Comparison of ENCODE assay signal across 20 cellular contexts in the genomic region with DNA sequence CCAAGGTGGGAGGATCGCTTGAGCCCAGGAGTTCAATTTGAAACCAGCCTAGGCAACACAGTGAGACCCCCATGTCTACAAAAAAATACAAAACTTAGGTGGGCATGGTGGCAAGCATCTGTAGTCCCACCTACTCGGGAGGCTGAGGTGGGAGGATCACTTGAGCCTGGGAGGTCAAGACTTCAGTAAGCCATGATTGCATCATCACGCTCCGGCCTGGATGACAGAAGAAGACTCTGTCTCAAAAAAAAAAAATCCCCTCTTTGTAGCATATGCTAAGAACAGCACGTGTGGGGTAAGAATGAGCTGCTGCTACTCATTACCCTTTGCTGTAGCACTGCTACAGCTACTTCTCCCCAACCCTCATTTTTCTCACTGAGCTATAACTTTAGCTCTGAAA. TPM values are rescaled to one million over a fixed set of nuclear protein-coding genes. Genes with fewer than 3 reads are reported as not detected.
DNase-seq lines count a peak whose midpoint lies in the region; ATAC-seq, FAIRE-seq and TF ChIP-seq lines count a peak whose summit lies in the region.
"Had no signal": no experiment of that assay in that cellular context is flagged by ENCODE, and none has a peak within 500 bp of the region (broad histone marks: within the 10 kb centered on the region; RNA-seq: fewer than 3 reads in every experiment).

No MANE protein-coding gene starts in this region.

- no peaks in the 10 kb centered on the region for H3K9me3 Mint-ChIP-seq in activated naive CD8-positive, alpha-beta T cell treated with anti-CD3 and anti-CD28 coated beads, Interleukin-2, amount 50 U/mL, for 24 hours
- H3K9me3 Mint-ChIP-seq: CD14-positive monocyte; CD8-positive, alpha-beta T cell; GM23338; H9 had no signal

- H4K91ac ChIP-seq in mesenchymal stem cell (ENCODE audit: low read length) = no peak overlapping the region

- POLR2A ChIA-PET in HepG2 (lab: Yijun Ruan, JAX) = no interaction called here

- FAIRE-seq in HepG2 (lab: Jason Lieb, UNC) = no peak
- FAIRE-seq: A549, D721Med, G401.6, GM12891 had no signal

- H3K9me3 ChIP-seq in HepG2 (ENCODE audit: low read length) (no peaks in the 10 kb centered on the region), right lobe of liver (no peaks in the 10 kb centered on the region), mesenchymal stem cell (ENCODE audit: control insufficient read depth, low read length) (no peaks in the 10 kb centered on the region)
- H3K9me3 ChIP-seq: A549 had no signal

- WGBS in HepG2 (ENCODE audit: low lambda C conversion rate) = 98% methylated on average over 4 of the region's 5 CpGs
- WGBS in right lobe of liver (ENCODE audit: insufficient coverage, low coverage, low lambda C conversion rate, missing lambda C conversion rate) = 80% methylated on average over 1 of the region's 5 CpGs
- 92% methylated on average over 5 of the region's 5 CpGs for WGBS in mesenchymal stem cell

- TF ChIP-seq CTCF in HepG2 (CRISPR knock-in tag; IDR thresholded peaks at IDR 0.05) = no peak
- TF ChIP-seq CTCF in right lobe of liver (IDR thresholded peaks at IDR 0.05) = no peak

- H3K79me2 ChIP-seq in HepG2 (ENCODE audit: insufficient read depth, low read length) = no peaks in the 10 kb centered on the region

- H3K14ac ChIP-seq in mesenchymal stem cell (ENCODE audit: low read length in 2 of 2) = no peak overlapping the region

- H3K27me3 ChIP-seq in HepG2 (ENCODE audit: control insufficient read depth in 1 of 2, insufficient read depth in 2 of 2, low read length in 2 of 2) (no peaks in the 10 kb centered on the region), right lobe of liver (no peaks in the 10 kb centered on the region), mesenchymal stem cell (ENCODE audit: control insufficient read depth in 1 of 2, insufficient read depth in 1 of 2, low read length in 2 of 2) (no peaks in the 10 kb centered on the region)

- no peak for TF ChIP-seq EP300 in HepG2 (IDR thresholded peaks at IDR 0.05; ENCODE audit: low read depth in 2 of 2, low read length in 2 of 2)
- no peak for TF ChIP-seq EP300 in HepG2 (CRISPR knock-in tag; IDR thresholded peaks at IDR 0.05; ENCODE audit: borderline replicate concordance)

- H3K4me3 ChIP-seq in HepG2 (replicated peaks in 1 of 3; ENCODE audit: insufficient read depth in 1 of 3, low read depth in 2 of 3, low read length in 3 of 3) = no peak overlapping the region
- no peak overlapping the region for H3K4me3 ChIP-seq in right lobe of liver
- H3K4me3 ChIP-seq in mesenchymal stem cell (ENCODE audit: insufficient read depth in 1 of 2, low read depth in 1 of 2, low read length in 2 of 2) = no peak overlapping the region
- H3K4me3 ChIP-seq: A549, GM23338 had no signal

- CTCF ChIA-PET in HepG2 (lab: Yijun Ruan, JAX; ENCODE audit: low intra/inter-chr PET ratio, low total read pairs) = no interaction called here

- H3K4me2 ChIP-seq in HepG2 (ENCODE audit: low read depth, low read length) (no peak overlapping the region), mesenchymal stem cell (ENCODE audit: low read length, poor library complexity, severe bottlenecking) (no peak overlapping the region)
- H3K4me2 ChIP-seq: A549, GM23338 had no signal

- no peak overlapping the region for H2BK5ac ChIP-seq in mesenchymal stem cell (ENCODE audit: low read depth, low read length, poor library complexity, severe bottlenecking)

- H3K79me1 ChIP-seq in mesenchymal stem cell (replicated peaks; ENCODE audit: low read length, poor library complexity, severe bottlenecking) = no peaks in the 10 kb centered on the region

- no peak overlapping the region for H3K4ac ChIP-seq in mesenchymal stem cell (ENCODE audit: low read depth in 1 of 2, low read length in 2 of 2)

- H2BK120ac ChIP-seq in mesenchymal stem cell (ENCODE audit: low read depth, low read length) = no peak overlapping the region

- H2BK15ac ChIP-seq in mesenchymal stem cell (ENCODE audit: low read depth, poor library complexity, severe bottlenecking) = no peak overlapping the region

- H3K27ac Mint-ChIP-seq in activated naive CD8-positive, alpha-beta T cell treated with anti-CD3 and anti-CD28 coated beads, Interleukin-2, amount 50 U/mL, for 24 hours = peak overlapping the region; percentile 0
- H3K27ac Mint-ChIP-seq: CD14-positive monocyte; CD8-positive, alpha-beta T cell; GM23338 had no signal

- H3K9ac ChIP-seq in HepG2 (ENCODE audit: insufficient read depth, low read depth, low read length) = no peak overlapping the region
- peak overlapping the region; percentile 9 for H3K9ac ChIP-seq in mesenchymal stem cell (ENCODE audit: low read length)

- DNase-seq in HepG2 (ENCODE audit: low spot score) (no peak), right lobe of liver (no peak), mesenchymal stem cell (no peak)
- DNase-seq in activated naive CD8-positive, alpha-beta T cell treated with anti-CD3 and anti-CD28 coated beads, Interleukin-2, amount 50 U/mL, for 24 hours = no peak
- DNase-seq: CD8-positive, alpha-beta T cell; COR-L47; DMS153; DMS79 treated with DMSO at 0.1 percent for 48 hours; EL; H9 had no signal

- no peaks in the 10 kb centered on the region for H3K4me1 Mint-ChIP-seq in activated naive CD8-positive, alpha-beta T cell treated with anti-CD3 and anti-CD28 coated beads, Interleukin-2, amount 50 U/mL, for 24 hours
- H3K4me1 Mint-ChIP-seq: CD14-positive monocyte, H9 had no signal

- intact Hi-C loops in HepG2 (cut with micrococcal nuclease; ENCODE audit: unreplicated experiment) = no loop called here
- intact Hi-C loops in right lobe of liver (cut with DNase I) = loop anchor here in 1 of 2 donors (10.0 kb wide), 1 partner anchor 121 kb away; no protein-coding TSS in a partner anchor

- no peak overlapping the region for H3K18ac ChIP-seq in mesenchymal stem cell (ENCODE audit: low read depth in 1 of 2, low read length in 2 of 2)

- H2AFZ ChIP-seq in HepG2 (ENCODE audit: low read length) (no peak overlapping the region), mesenchymal stem cell (ENCODE audit: low read depth, low read length) (no peak overlapping the region)
- H2AFZ ChIP-seq: GM23338 had no signal

- no peak overlapping the region for H4K8ac ChIP-seq in mesenchymal stem cell (ENCODE audit: low read length)

- H3K23ac ChIP-seq in mesenchymal stem cell (ENCODE audit: low read length in 2 of 2) = no peak overlapping the region

- no peak overlapping the region for H3K4me3 Mint-ChIP-seq in activated naive CD8-positive, alpha-beta T cell treated with anti-CD3 and anti-CD28 coated beads, Interleukin-2, amount 50 U/mL, for 24 hours
- H3K4me3 Mint-ChIP-seq: CD14-positive monocyte; CD8-positive, alpha-beta T cell; GM23338; H9 had no signal

- no peak for TF ChIP-seq POLR2A in HepG2 (IDR thresholded peaks at IDR 0.05; ENCODE audit: insufficient read depth in 1 of 2, low read depth in 2 of 2, low read length in 2 of 2)
- no peak for TF ChIP-seq POLR2A in right lobe of liver (IDR thresholded peaks at IDR 0.05)

- no peak for TF ChIP-seq RAD21 in HepG2 (CRISPR knock-in tag; IDR thresholded peaks at IDR 0.05)

- ATAC-seq in HepG2 (no peak), right lobe of liver (no peak), GM18909 (IDR thresholded peaks at IDR 0.05; ENCODE audit: poor library complexity, unreplicated experiment) (no peak)
- ATAC-seq in activated naive CD8-positive, alpha-beta T cell treated with anti-CD3 and anti-CD28 coated beads, Interleukin-2, amount 50 U/mL, for 24 hours = no peak
- ATAC-seq: A549; CD8-positive, alpha-beta T cell; GM23338 had no signal

- no peak overlapping the region for H2BK12ac ChIP-seq in mesenchymal stem cell (ENCODE audit: low read length in 2 of 2)

- BruUV-seq in HepG2 (replicated peaks; lab: Mats Ljungman, UMichigan) = no TSS peak

- in situ Hi-C loops in HepG2 (cut with HindIII; ENCODE audit: extremely low pct_ligation_motif_present, low pct_unique_long_range_greater_than_20kb) = no loop called here

- no peak overlapping the region for H2AK5ac ChIP-seq in mesenchymal stem cell (ENCODE audit: low read length, severe bottlenecking)

- peaks cover 65% of the 10 kb centered on the region for H3K36me3 Mint-ChIP-seq in activated naive CD8-positive, alpha-beta T cell treated with anti-CD3 and anti-CD28 coated beads, Interleukin-2, amount 50 U/mL, for 24 hours (ENCODE audit: low read depth)

- no peaks in the 10 kb centered on the region for H4K20me1 ChIP-seq in HepG2 (ENCODE audit: insufficient read depth, low read length)

- H3K27ac ChIP-seq in HepG2 (ENCODE audit: extremely low read length, insufficient read depth, low read length) (no peak overlapping the region), right lobe of liver (no peak overlapping the region), mesenchymal stem cell (ENCODE audit: low read length, poor library complexity, severe bottlenecking) (no peak overlapping the region)
- H3K27ac ChIP-seq: A549 had no signal

- H3K27me3 Mint-ChIP-seq in activated naive CD8-positive, alpha-beta T cell treated with anti-CD3 and anti-CD28 coated beads, Interleukin-2, amount 50 U/mL, for 24 hours = no peaks in the 10 kb centered on the region

- H3K36me3 ChIP-seq in HepG2 (replicated peaks in 1 of 2; ENCODE audit: control insufficient read depth in 1 of 2, insufficient read depth in 2 of 2, low read length in 2 of 2) (peaks cover 22 to 78% of the 10 kb centered on the region in 2 experiments), right lobe of liver (peaks cover 16 to 87% (median 54%) of the 10 kb centered on the region in 4 donors), mesenchymal stem cell (ENCODE audit: control insufficient read depth in 1 of 2, insufficient read depth in 2 of 2, low read depth in 1 of 2, low read length in 2 of 2) (peaks cover 32 to 93% of the 10 kb centered on the region in 2 experiments)

- H3K4me1 ChIP-seq in HepG2 (ENCODE audit: insufficient read depth, low read length) (no peaks in the 10 kb centered on the region), right lobe of liver (no peaks in the 10 kb centered on the region), mesenchymal stem cell (ENCODE audit: control insufficient read depth, insufficient read depth, low read depth, low read length) (no peaks in the 10 kb centered on the region)
- H3K4me1 ChIP-seq: A549 had no signal

RNA-seq across cellular contexts. Expression of gene UBE4A, which starts 14.5 kb away (rescaled TPM):
- total RNA-seq in HepG2 (2016; rRNA removed; fragmentation: Illumina TruSeq; extraction: Trizol) (24.8 and 32.7 TPM in 2 replicates), right lobe of liver (10 to 100 TPM; 25.5 to 36.9 (median 28.5) TPM)
- 9.0 and 10.7 TPM in 2 replicates for total RNA-seq in HepG2 (2016; cell fraction: cytosol; rRNA removed; fragmentation: Illumina TruSeq; extraction: Trizol; ENCODE audit: low read depth)
- total RNA-seq in HepG2 (2016; cell fraction: insoluble cytoplasmic fraction; rRNA removed; fragmentation: Illumina TruSeq; extraction: Trizol) = 24.4 and 32.2 TPM in 2 replicates
- total RNA-seq in HepG2 (2016; cell fraction: membrane; rRNA removed; fragmentation: Illumina TruSeq; extraction: Trizol) = 8.6 and 10.2 TPM in 2 replicates
- total RNA-seq in HepG2 (2016; cell fraction: nucleus; rRNA removed; fragmentation: Illumina TruSeq; extraction: Trizol) = 51.5 and 55.7 TPM in 2 replicates
- polyA plus RNA-seq in HepG2 (2011; rRNA removed) = 14.7 and 15.1 TPM in 2 replicates
- polyA plus RNA-seq in HepG2 (2011; cell fraction: cytosol; rRNA removed) = 6.3 and 10.9 TPM in 2 replicates
- 22.7 and 27.7 TPM in 2 replicates for polyA plus RNA-seq in HepG2 (2011; cell fraction: nucleus; rRNA removed)
- polyA plus RNA-seq in HepG2 (2012) = 14.2 and 17.5 TPM in 2 replicates
- polyA plus RNA-seq in HepG2 (2016; cell fraction: cytosol; fragmentation: Illumina TruSeq; extraction: Trizol; ENCODE audit: low read depth) = 10.2 and 10.9 TPM in 2 replicates
- polyA plus RNA-seq in HepG2 (2016; cell fraction: insoluble cytoplasmic fraction; fragmentation: Illumina TruSeq; extraction: Trizol; ENCODE audit: low read depth) = 14.3 and 15.0 TPM in 2 replicates
- 2.3 and 3.4 TPM in 2 replicates for polyA plus RNA-seq in HepG2 (2016; cell fraction: membrane; fragmentation: Illumina TruSeq; extraction: Trizol; ENCODE audit: low read depth)
- polyA plus RNA-seq in HepG2 (2016; cell fraction: nucleus; fragmentation: Illumina TruSeq; extraction: Trizol; ENCODE audit: insufficient read depth, low read depth) = 56.7 and 57.0 TPM in 2 replicates
- 20.3 and 25.5 TPM in 2 replicates for polyA minus RNA-seq in HepG2 (2011; rRNA and poly(A)+ RNA removed; ENCODE audit: low replicate concordance)
- polyA minus RNA-seq in HepG2 (2011; cell fraction: cytosol; rRNA and poly(A)+ RNA removed) = 21.0 and 25.3 TPM in 2 replicates
- polyA minus RNA-seq in HepG2 (2011; cell fraction: nucleus; rRNA and poly(A)+ RNA removed) = 25.1 and 32.6 TPM in 2 replicates
- polyA plus RNA-seq in mesenchymal stem cell (2013, experiment 1 of 2) = 21.9 TPM
- 22.4 TPM for polyA plus RNA-seq in mesenchymal stem cell (2013, experiment 2 of 2)

RNA-seq across cellular contexts. Expression of gene ATP5MG, which starts 27.5 kb away (rescaled TPM):
- total RNA-seq in HepG2 (2016; rRNA removed; fragmentation: Illumina TruSeq; extraction: Trizol) (320 and 408 TPM in 2 replicates), right lobe of liver (100 to 1,000 TPM in 1 of 6 experiments, 10 to 100 TPM in 5; 32.6 to 127 (median 89.5) TPM)
- total RNA-seq in HepG2 (2016; cell fraction: cytosol; rRNA removed; fragmentation: Illumina TruSeq; extraction: Trizol; ENCODE audit: low read depth) = 159 and 171 TPM in 2 replicates
- 349 and 437 TPM in 2 replicates for total RNA-seq in HepG2 (2016; cell fraction: insoluble cytoplasmic fraction; rRNA removed; fragmentation: Illumina TruSeq; extraction: Trizol)
- total RNA-seq in HepG2 (2016; cell fraction: membrane; rRNA removed; fragmentation: Illumina TruSeq; extraction: Trizol) = 200 and 226 TPM in 2 replicates
- total RNA-seq in HepG2 (2016; cell fraction: nucleus; rRNA removed; fragmentation: Illumina TruSeq; extraction: Trizol) = 118 TPM in 2 replicates
- polyA plus RNA-seq in HepG2 (2011; rRNA removed) = 209 and 260 TPM in 2 replicates
- polyA plus RNA-seq in HepG2 (2011; cell fraction: cytosol; rRNA removed) = 224 and 232 TPM in 2 replicates
- polyA plus RNA-seq in HepG2 (2011; cell fraction: nucleus; rRNA removed) = 34.3 and 48.4 TPM in 2 replicates
- 196 and 279 TPM in 2 replicates for polyA plus RNA-seq in HepG2 (2012)
- polyA plus RNA-seq in HepG2 (2016; cell fraction: cytosol; fragmentation: Illumina TruSeq; extraction: Trizol; ENCODE audit: low read depth) = 199 and 242 TPM in 2 replicates
- polyA plus RNA-seq in HepG2 (2016; cell fraction: insoluble cytoplasmic fraction; fragmentation: Illumina TruSeq; extraction: Trizol; ENCODE audit: low read depth) = 446 and 519 TPM in 2 replicates
- 199 and 264 TPM in 2 replicates for polyA plus RNA-seq in HepG2 (2016; cell fraction: membrane; fragmentation: Illumina TruSeq; extraction: Trizol; ENCODE audit: low read depth)
- polyA plus RNA-seq in HepG2 (2016; cell fraction: nucleus; fragmentation: Illumina TruSeq; extraction: Trizol; ENCODE audit: insufficient read depth, low read depth) = 242 and 264 TPM in 2 replicates
- polyA minus RNA-seq in HepG2 (2011; rRNA and poly(A)+ RNA removed; ENCODE audit: low replicate concordance) = 36.3 and 59.5 TPM in 2 replicates
- polyA minus RNA-seq in HepG2 (2011; cell fraction: cytosol; rRNA and poly(A)+ RNA removed) = 41.8 and 56.3 TPM in 2 replicates
- 17.0 and 20.9 TPM in 2 replicates for polyA minus RNA-seq in HepG2 (2011; cell fraction: nucleus; rRNA and poly(A)+ RNA removed)
- polyA plus RNA-seq in mesenchymal stem cell (2013, experiment 1 of 2) = 757 TPM
- 746 TPM for polyA plus RNA-seq in mesenchymal stem cell (2013, experiment 2 of 2)

RNA-seq across cellular contexts. Expression of gene CD3G, which starts 29.7 kb away (rescaled TPM):
- not detected in 2 replicates for total RNA-seq in HepG2 (2016; rRNA removed; fragmentation: Illumina TruSeq; extraction: Trizol)
- total RNA-seq in HepG2 (2016; cell fraction: cytosol; rRNA removed; fragmentation: Illumina TruSeq; extraction: Trizol; ENCODE audit: low read depth) = not detected in 2 replicates
- not detected in 2 replicates for total RNA-seq in HepG2 (2016; cell fraction: insoluble cytoplasmic fraction; rRNA removed; fragmentation: Illumina TruSeq; extraction: Trizol)
- not detected in 2 replicates for total RNA-seq in HepG2 (2016; cell fraction: membrane; rRNA removed; fragmentation: Illumina TruSeq; extraction: Trizol)
- total RNA-seq in HepG2 (2016; cell fraction: nucleus; rRNA removed; fragmentation: Illumina TruSeq; extraction: Trizol) = not detected in 2 replicates
- not detected in 2 replicates for polyA plus RNA-seq in HepG2 (2011; rRNA removed)
- 0.03 TPM in 2 replicates for polyA plus RNA-seq in HepG2 (2011; cell fraction: cytosol; rRNA removed)
- polyA plus RNA-seq in HepG2 (2011; cell fraction: nucleus; rRNA removed) = not detected in 2 replicates
- polyA plus RNA-seq in HepG2 (2012) = not detected in 2 replicates
- not detected in 2 replicates for polyA plus RNA-seq in HepG2 (2016; cell fraction: cytosol; fragmentation: Illumina TruSeq; extraction: Trizol; ENCODE audit: low read depth)
- not detected in 2 replicates for polyA plus RNA-seq in HepG2 (2016; cell fraction: insoluble cytoplasmic fraction; fragmentation: Illumina TruSeq; extraction: Trizol; ENCODE audit: low read depth)
- not detected in 2 replicates for polyA plus RNA-seq in HepG2 (2016; cell fraction: membrane; fragmentation: Illumina TruSeq; extraction: Trizol; ENCODE audit: low read depth)
- not detected in 2 replicates for polyA plus RNA-seq in HepG2 (2016; cell fraction: nucleus; fragmentation: Illumina TruSeq; extraction: Trizol; ENCODE audit: insufficient read depth, low read depth)
- not detected in 2 replicates for polyA minus RNA-seq in HepG2 (2011; rRNA and poly(A)+ RNA removed; ENCODE audit: low replicate concordance)
- polyA minus RNA-seq in HepG2 (2011; cell fraction: cytosol; rRNA and poly(A)+ RNA removed) = not detected in 2 replicates
- not detected in 2 replicates for polyA minus RNA-seq in HepG2 (2011; cell fraction: nucleus; rRNA and poly(A)+ RNA removed)
- 1 to 10 TPM in 1 of 6 experiments, under 1 TPM in 5; 0.27 to 1.7 (median 0.36) TPM for total RNA-seq in right lobe of liver
- not detected for polyA plus RNA-seq in mesenchymal stem cell (2013, experiment 1 of 2)
- not detected for polyA plus RNA-seq in mesenchymal stem cell (2013, experiment 2 of 2)
- total RNA-seq: GM23338, H9, HT-29 had no signal
- polyA plus RNA-seq: A549, AG04450, BJ, GM23338 had no signal

RNA-seq across cellular contexts. Expression of gene CD3D, which starts 31.4 kb away (rescaled TPM):
- total RNA-seq in HepG2 (2016; rRNA removed; fragmentation: Illumina TruSeq; extraction: Trizol) (0.25 and 0.66 TPM in 2 replicates), right lobe of liver (under 1 TPM in 4 of 6 experiments, not detected in 2; 0.64 to 0.98 (median 0.89) TPM)
- total RNA-seq in HepG2 (2016; cell fraction: cytosol; rRNA removed; fragmentation: Illumina TruSeq; extraction: Trizol; ENCODE audit: low read depth) = not detected in 2 replicates
- 0.30 and 0.58 TPM in 2 replicates for total RNA-seq in HepG2 (2016; cell fraction: insoluble cytoplasmic fraction; rRNA removed; fragmentation: Illumina TruSeq; extraction: Trizol)
- not detected in 2 replicates for total RNA-seq in HepG2 (2016; cell fraction: membrane; rRNA removed; fragmentation: Illumina TruSeq; extraction: Trizol)
- total RNA-seq in HepG2 (2016; cell fraction: nucleus; rRNA removed; fragmentation: Illumina TruSeq; extraction: Trizol) = 0.81 TPM in 1 of 2 replicates, not detected in the other
- polyA plus RNA-seq in HepG2 (2011; rRNA removed) = 6.6 and 7.2 TPM in 2 replicates
- 5.8 and 6.4 TPM in 2 replicates for polyA plus RNA-seq in HepG2 (2011; cell fraction: cytosol; rRNA removed)
- 1.00 and 1.8 TPM in 2 replicates for polyA plus RNA-seq in HepG2 (2011; cell fraction: nucleus; rRNA removed)
- polyA plus RNA-seq in HepG2 (2012) = 1.5 and 2.9 TPM in 2 replicates
- 0.12 TPM in 1 of 2 replicates, not detected in the other for polyA plus RNA-seq in HepG2 (2016; cell fraction: cytosol; fragmentation: Illumina TruSeq; extraction: Trizol; ENCODE audit: low read depth)
- polyA plus RNA-seq in HepG2 (2016; cell fraction: insoluble cytoplasmic fraction; fragmentation: Illumina TruSeq; extraction: Trizol; ENCODE audit: low read depth) = 0.40 and 0.81 TPM in 2 replicates
- polyA plus RNA-seq in HepG2 (2016; cell fraction: membrane; fragmentation: Illumina TruSeq; extraction: Trizol; ENCODE audit: low read depth) = not detected in 2 replicates
- polyA plus RNA-seq in HepG2 (2016; cell fraction: nucleus; fragmentation: Illumina TruSeq; extraction: Trizol; ENCODE audit: insufficient read depth, low read depth) = 1.3 TPM in 1 of 2 replicates, not detected in the other
- polyA minus RNA-seq in HepG2 (2011; rRNA and poly(A)+ RNA removed; ENCODE audit: low replicate concordance) = 0.23 and 2.9 TPM in 2 replicates
- 1.3 and 4.3 TPM in 2 replicates for polyA minus RNA-seq in HepG2 (2011; cell fraction: cytosol; rRNA and poly(A)+ RNA removed)
- not detected in 2 replicates for polyA minus RNA-seq in HepG2 (2011; cell fraction: nucleus; rRNA and poly(A)+ RNA removed)
- not detected for polyA plus RNA-seq in mesenchymal stem cell (2013, experiment 1 of 2)
- not detected for polyA plus RNA-seq in mesenchymal stem cell (2013, experiment 2 of 2)
- total RNA-seq: GM23338, H9, HT-29 had no signal
- polyA plus RNA-seq: A549, AG04450, BJ, GM23338 had no signal
